16 cellular contexts compared by ENCODE assay signal in genomic region chr17:32258383-32259121, GRCh38. TPM values are rescaled to one million over a fixed set of nuclear protein-coding genes. Genes with fewer than 3 reads are reported as not detected.
A peak's percentile ranks its signal among the peaks of the same experiment; 100 is the strongest.
DNase-seq lines count a peak whose midpoint lies in the region; ATAC-seq and TF ChIP-seq lines count a peak whose summit lies in the region.
"Had no signal": no experiment of that assay in that cellular context is flagged by ENCODE, and none has a peak within 500 bp of the region (broad histone marks: within the 10 kb centered on the region; RNA-seq: fewer than 3 reads in every experiment).

No MANE protein-coding gene starts in this region.

- H3K27me3 ChIP-seq in H9 (ENCODE audit: insufficient read depth, low read length) = no peaks in the 10 kb centered on the region
- H3K27me3 ChIP-seq in neuron (ENCODE audit: insufficient read depth, low read length) = no peaks in the 10 kb centered on the region

- no peak overlapping the region for H3T11ph ChIP-seq in H9 (ENCODE audit: low read length)

- no peak overlapping the region for H2BK15ac ChIP-seq in H9 (ENCODE audit: low read depth, low read length)

- H2BK12ac ChIP-seq in H9 (ENCODE audit: insufficient read length, low read depth, low read length) = no peak overlapping the region

- no peak overlapping the region for H3K27ac ChIP-seq in H9 (ENCODE audit: insufficient read length, low read depth, low read length)
- H3K27ac ChIP-seq in caudate nucleus (ENCODE audit: low read depth, low read length) = peak overlapping the region; percentile 44

- H3K79me2 ChIP-seq in H9 (ENCODE audit: insufficient read depth, low read length) = no peaks in the 10 kb centered on the region

- H3K4me1 ChIP-seq in H9 (ENCODE audit: insufficient read depth, low read length) (peaks cover 2% of the 10 kb centered on the region; the same call in 1 of the 2 replicates), neuron (ENCODE audit: insufficient read depth, low read length) (peaks cover 46% of the 10 kb centered on the region)

- H2BK20ac ChIP-seq in H9 (ENCODE audit: low read depth, low read length, poor library complexity, severe bottlenecking) = no peak overlapping the region

- no peaks in the 10 kb centered on the region; a peak in 1 of 5 replicates for H3K9me3 Mint-ChIP-seq in H9
- H3K9me3 Mint-ChIP-seq: activated naive CD4-positive, alpha-beta T cell treated with anti-CD3 and anti-CD28 coated beads, Interleukin-2, amount 50 U/mL, for 24 hours; effector memory CD8-positive, alpha-beta T cell had no signal

- no peak overlapping the region for H3K23ac ChIP-seq in H9 (ENCODE audit: insufficient read length, low read depth, low read length)

- no peak overlapping the region for H3K4ac ChIP-seq in H9 (ENCODE audit: low read depth, low read length)

- no peaks in the 10 kb centered on the region for H3K36me3 ChIP-seq in neuron (ENCODE audit: insufficient read depth, low read length)

- no peak overlapping the region for H3K18ac ChIP-seq in H9 (ENCODE audit: insufficient read length, low read depth, low read length)

- no peak overlapping the region for H4K91ac ChIP-seq in H9 (ENCODE audit: insufficient read length, low read depth, low read length)

- H4K8ac ChIP-seq in H9 (replicated peaks; ENCODE audit: insufficient read length, low read depth, low read length) = no peak overlapping the region

- no peak overlapping the region for H4K5ac ChIP-seq in H9 (ENCODE audit: insufficient read length, low read depth, low read length)

- peaks cover 0 to 1% (median 0%) of the 10 kb centered on the region in 3 experiments; a peak in 1 of 7 replicates for H3K36me3 Mint-ChIP-seq in H9 (ENCODE audit: insufficient read depth in 1 of 3, low read depth in 3 of 3)
- H3K36me3 Mint-ChIP-seq: activated naive CD4-positive, alpha-beta T cell treated with anti-CD3 and anti-CD28 coated beads, Interleukin-2, amount 50 U/mL, for 24 hours had no signal

- H4K20me1 ChIP-seq in H9 (ENCODE audit: control insufficient read depth, insufficient read depth, insufficient read length) = no peaks in the 10 kb centered on the region

- H3K4me1 Mint-ChIP-seq in H9 = peaks cover 27 to 40% of the 10 kb centered on the region in 2 experiments
- H3K4me1 Mint-ChIP-seq: activated naive CD4-positive, alpha-beta T cell treated with anti-CD3 and anti-CD28 coated beads, Interleukin-2, amount 50 U/mL, for 24 hours had no signal

- H3K9ac ChIP-seq in H9 (ENCODE audit: extremely low read depth, insufficient read length, low read length) = no peak overlapping the region

- no peak overlapping the region for H2AK5ac ChIP-seq in H9 (ENCODE audit: insufficient read length, low read length)

- no peaks in the 10 kb centered on the region for H3K23me2 ChIP-seq in H9 (ENCODE audit: insufficient read length, low read depth, low read length, poor library complexity, severe bottlenecking)

- H2AFZ ChIP-seq in H9 (ENCODE audit: low read length) (no peak overlapping the region), neuron (ENCODE audit: low read depth, low read length) (no peak overlapping the region)

- DNase-seq in H9 = no peak
- peak; percentile 95 for DNase-seq in NCI-H2171 (lab: John Stamatoyannopoulos, UW)
- DNase-seq in caudate nucleus (lab: John Stamatoyannopoulos, UW) = peak in 1 of 61 donors; percentile 23
- DNase-seq in NOMO-1 treated with DMSO at 0.1 percent for 48 hours (lab: John Stamatoyannopoulos, UW; ENCODE audit: unreplicated experiment) = no peak
- DNase-seq in activated CD4-positive, alpha-beta T cell treated with anti-CD3 and anti-CD28 coated beads, Interleukin-2, amount 50 U/mL, for 4 hours = no peak
- DNase-seq: activated CD8-positive, alpha-beta memory T cell treated with anti-CD3 and anti-CD28 coated beads, Interleukin-2, amount 50 U/mL, for 48 hours; effector memory CD8-positive, alpha-beta T cell; NCI-H2081 treated with DMSO at 0.1 percent for 48 hours; SIG-M5; T-helper 9 cell had no signal

- H3K27ac Mint-ChIP-seq in H9 = peak overlapping the region; percentile 46 to 90 (median 58); a peak in 4 of 7 replicates
- H3K27ac Mint-ChIP-seq: activated naive CD4-positive, alpha-beta T cell treated with anti-CD3 and anti-CD28 coated beads, Interleukin-2, amount 50 U/mL, for 24 hours; effector memory CD8-positive, alpha-beta T cell had no signal

- peaks cover 32% of the 10 kb centered on the region for H3K27me3 Mint-ChIP-seq in H9 (ENCODE audit: low read depth)

- ATAC-seq in HG02678 (IDR thresholded peaks at IDR 0.05; ENCODE audit: unreplicated experiment) = no peak
- ATAC-seq in HG03457 (IDR thresholded peaks at IDR 0.05; ENCODE audit: unreplicated experiment) = no peak
- ATAC-seq: effector memory CD8-positive, alpha-beta T cell had no signal

- H3K14ac ChIP-seq in H9 (ENCODE audit: insufficient read depth, low read length) = no peak overlapping the region

- peak overlapping the region; percentile 1 for H3K4me3 ChIP-seq in neuron (ENCODE audit: low read length)

- no peak for TF ChIP-seq CTCF in H9 (conservative IDR thresholded peaks at IDR 0.05)

- WGBS in H9 (ENCODE audit: extremely low coverage, insufficient read length, low lambda C conversion rate) = no CpG with 5 or more reads among the region's 18 CpGs

- H3K4me2 ChIP-seq in H9 (ENCODE audit: insufficient read depth, insufficient read length, low read length) = peak overlapping the region; percentile 36

- H2BK5ac ChIP-seq in H9 (ENCODE audit: insufficient read length, low read length) = no peak overlapping the region

- H3K4me3 Mint-ChIP-seq in H9 = peak overlapping the region; percentile 7 to 57; a peak in 3 of 5 replicates
- H3K4me3 Mint-ChIP-seq: activated naive CD4-positive, alpha-beta T cell treated with anti-CD3 and anti-CD28 coated beads, Interleukin-2, amount 50 U/mL, for 24 hours; effector memory CD8-positive, alpha-beta T cell had no signal

- no peak overlapping the region for H3K56ac ChIP-seq in H9 (ENCODE audit: insufficient read length, low read depth, low read length)

- H3K9me3 ChIP-seq in H9 (ENCODE audit: control insufficient read depth, low read depth, low read length) (no peaks in the 10 kb centered on the region), neuron (ENCODE audit: low read length) (no peaks in the 10 kb centered on the region)

- H2BK120ac ChIP-seq in H9 (ENCODE audit: low read depth, low read length, poor library complexity, severe bottlenecking) = no peak overlapping the region

- no peaks in the 10 kb centered on the region for H3K79me1 ChIP-seq in H9 (ENCODE audit: insufficient read depth, low read depth, low read length, poor library complexity, severe bottlenecking)

RNA-seq across cellular contexts. Expression of gene RHBDL3, which starts 7.1 kb away (rescaled TPM):
- total RNA-seq in H9 (2021) = 8.7 and 12.5 TPM in 2 replicates
- total RNA-seq: bronchial epithelial cell, HT-29 had no signal
